1 cellular context compared by ENCODE assay signal in the genomic region with DNA sequence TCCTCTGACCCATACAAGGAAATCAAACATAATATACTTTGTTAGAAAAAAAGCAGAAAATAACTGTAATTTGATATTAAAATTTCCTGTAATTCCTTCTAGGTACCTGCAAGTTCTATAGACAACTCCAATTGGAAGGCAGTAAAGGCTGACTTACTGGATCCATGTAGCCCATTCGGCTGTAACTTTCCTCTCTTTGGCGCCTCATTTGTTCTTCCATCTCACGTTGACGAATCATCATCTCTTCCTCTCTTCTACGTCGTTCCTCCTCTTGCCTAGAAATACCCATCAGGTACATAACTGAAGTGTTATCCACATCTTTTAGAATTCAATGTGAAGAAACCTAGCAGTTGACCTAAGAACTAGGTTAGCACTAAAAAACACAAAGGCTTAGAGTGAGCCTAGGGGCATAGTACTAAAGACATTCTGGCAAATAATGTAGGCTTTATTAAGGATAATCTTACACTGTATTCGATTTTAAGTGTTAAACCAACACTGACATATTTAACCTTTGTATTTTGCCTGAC.
TF ChIP-seq lines count a peak whose summit lies in the region.

No MANE protein-coding gene starts in this region.

TF ChIP-seq in GM23338, 12 proteins besides CTCF, POLR2A, EP300 and RAD21 (continued from another document):
- TF ChIP-seq, protein P1, sequence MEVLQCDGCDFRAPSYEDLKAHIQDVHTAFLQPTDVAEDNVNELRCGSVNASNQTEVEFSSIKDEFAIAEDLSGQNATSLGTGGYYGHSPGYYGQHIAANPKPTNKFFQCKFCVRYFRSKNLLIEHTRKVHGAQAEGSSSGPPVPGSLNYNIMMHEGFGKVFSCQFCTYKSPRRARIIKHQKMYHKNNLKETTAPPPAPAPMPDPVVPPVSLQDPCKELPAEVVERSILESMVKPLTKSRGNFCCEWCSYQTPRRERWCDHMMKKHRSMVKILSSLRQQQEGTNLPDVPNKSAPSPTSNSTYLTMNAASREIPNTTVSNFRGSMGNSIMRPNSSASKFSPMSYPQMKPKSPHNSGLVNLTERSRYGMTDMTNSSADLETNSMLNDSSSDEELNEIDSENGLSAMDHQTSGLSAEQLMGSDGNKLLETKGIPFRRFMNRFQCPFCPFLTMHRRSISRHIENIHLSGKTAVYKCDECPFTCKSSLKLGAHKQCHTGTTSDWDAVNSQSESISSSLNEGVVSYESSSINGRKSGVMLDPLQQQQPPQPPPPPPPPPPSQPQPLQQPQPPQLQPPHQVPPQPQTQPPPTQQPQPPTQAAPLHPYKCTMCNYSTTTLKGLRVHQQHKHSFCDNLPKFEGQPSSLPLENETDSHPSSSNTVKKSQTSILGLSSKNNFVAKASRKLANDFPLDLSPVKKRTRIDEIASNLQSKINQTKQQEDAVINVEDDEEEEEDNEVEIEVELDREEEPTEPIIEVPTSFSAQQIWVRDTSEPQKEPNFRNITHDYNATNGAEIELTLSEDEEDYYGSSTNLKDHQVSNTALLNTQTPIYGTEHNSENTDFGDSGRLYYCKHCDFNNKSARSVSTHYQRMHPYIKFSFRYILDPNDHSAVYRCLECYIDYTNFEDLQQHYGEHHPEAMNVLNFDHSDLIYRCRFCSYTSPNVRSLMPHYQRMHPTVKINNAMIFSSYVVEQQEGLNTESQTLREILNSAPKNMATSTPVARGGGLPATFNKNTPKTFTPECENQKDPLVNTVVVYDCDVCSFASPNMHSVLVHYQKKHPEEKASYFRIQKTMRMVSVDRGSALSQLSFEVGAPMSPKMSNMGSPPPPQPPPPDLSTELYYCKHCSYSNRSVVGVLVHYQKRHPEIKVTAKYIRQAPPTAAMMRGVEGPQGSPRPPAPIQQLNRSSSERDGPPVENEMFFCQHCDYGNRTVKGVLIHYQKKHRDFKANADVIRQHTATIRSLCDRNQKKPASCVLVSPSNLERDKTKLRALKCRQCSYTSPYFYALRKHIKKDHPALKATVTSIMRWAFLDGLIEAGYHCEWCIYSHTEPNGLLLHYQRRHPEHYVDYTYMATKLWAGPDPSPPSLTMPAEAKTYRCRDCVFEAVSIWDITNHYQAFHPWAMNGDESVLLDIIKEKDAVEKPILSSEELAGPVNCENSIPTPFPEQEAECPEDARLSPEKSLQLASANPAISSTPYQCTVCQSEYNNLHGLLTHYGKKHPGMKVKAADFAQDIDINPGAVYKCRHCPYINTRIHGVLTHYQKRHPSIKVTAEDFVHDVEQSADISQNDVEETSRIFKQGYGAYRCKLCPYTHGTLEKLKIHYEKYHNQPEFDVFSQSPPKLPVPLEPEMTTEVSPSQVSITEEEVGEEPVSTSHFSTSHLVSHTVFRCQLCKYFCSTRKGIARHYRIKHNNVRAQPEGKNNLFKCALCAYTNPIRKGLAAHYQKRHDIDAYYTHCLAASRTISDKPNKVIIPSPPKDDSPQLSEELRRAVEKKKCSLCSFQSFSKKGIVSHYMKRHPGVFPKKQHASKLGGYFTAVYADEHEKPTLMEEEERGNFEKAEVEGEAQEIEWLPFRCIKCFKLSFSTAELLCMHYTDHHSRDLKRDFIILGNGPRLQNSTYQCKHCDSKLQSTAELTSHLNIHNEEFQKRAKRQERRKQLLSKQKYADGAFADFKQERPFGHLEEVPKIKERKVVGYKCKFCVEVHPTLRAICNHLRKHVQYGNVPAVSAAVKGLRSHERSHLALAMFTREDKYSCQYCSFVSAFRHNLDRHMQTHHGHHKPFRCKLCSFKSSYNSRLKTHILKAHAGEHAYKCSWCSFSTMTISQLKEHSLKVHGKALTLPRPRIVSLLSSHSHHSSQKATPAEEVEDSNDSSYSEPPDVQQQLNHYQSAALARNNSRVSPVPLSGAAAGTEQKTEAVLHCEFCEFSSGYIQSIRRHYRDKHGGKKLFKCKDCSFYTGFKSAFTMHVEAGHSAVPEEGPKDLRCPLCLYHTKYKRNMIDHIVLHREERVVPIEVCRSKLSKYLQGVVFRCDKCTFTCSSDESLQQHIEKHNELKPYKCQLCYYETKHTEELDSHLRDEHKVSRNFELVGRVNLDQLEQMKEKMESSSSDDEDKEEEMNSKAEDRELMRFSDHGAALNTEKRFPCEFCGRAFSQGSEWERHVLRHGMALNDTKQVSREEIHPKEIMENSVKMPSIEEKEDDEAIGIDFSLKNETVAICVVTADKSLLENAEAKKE (CRISPR knock-in tag; IDR thresholded peaks at IDR 0.05), result no peak
- TF ChIP-seq, protein P2, sequence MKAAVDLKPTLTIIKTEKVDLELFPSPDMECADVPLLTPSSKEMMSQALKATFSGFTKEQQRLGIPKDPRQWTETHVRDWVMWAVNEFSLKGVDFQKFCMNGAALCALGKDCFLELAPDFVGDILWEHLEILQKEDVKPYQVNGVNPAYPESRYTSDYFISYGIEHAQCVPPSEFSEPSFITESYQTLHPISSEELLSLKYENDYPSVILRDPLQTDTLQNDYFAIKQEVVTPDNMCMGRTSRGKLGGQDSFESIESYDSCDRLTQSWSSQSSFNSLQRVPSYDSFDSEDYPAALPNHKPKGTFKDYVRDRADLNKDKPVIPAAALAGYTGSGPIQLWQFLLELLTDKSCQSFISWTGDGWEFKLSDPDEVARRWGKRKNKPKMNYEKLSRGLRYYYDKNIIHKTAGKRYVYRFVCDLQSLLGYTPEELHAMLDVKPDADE (IDR thresholded peaks at IDR 0.05), result no peak
